29 cellular contexts compared by ENCODE assay signal in the genomic region with DNA sequence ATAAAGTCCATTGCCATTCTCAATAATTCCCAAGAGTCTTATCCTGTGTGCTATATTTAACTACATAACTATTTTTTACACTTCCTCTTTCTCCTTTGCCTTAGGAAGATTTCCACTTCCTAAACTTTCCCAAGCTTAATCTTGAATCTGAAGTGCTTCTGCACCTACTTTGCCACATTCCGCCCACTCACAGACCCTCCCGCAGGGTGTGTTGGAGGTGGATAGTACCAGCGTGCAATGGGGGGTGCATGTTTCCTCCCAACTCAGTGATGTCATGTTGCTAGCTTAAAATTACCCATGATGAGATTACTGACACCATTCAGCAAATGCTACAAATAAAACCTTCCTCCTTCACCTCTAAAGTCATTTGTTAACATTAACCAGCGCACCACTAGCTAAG.
"Had no signal": no experiment of that assay in that cellular context is flagged by ENCODE, and none has a peak within 500 bp of the region (broad histone marks: within the 10 kb centered on the region; RNA-seq: fewer than 3 reads in every experiment).

No MANE protein-coding gene starts in this region.

- H3K36me3 ChIP-seq: gastrocnemius medialis, heart left ventricle, ovary, sigmoid colon, thoracic aorta, tibial nerve, upper lobe of left lung had no signal

- H3K4me3 Mint-ChIP-seq: endodermal cell; mesothelial cell of epicardium; naive B cell; nephron; stimulated activated naive B cell treated with anti-CD40 and anti-IgM and Interleukin-4, amounts not matched to agents 10 μg/mL and 1 μg/mL and 100 μg/mL, for 72 hours; stimulated activated naive CD8-positive, alpha-beta T cell treated with anti-CD3 and anti-CD28 coated beads, Interleukin-15, Interleukin-2, amounts not matched to agents 100 ng/mL and 50 ng/mL, for 24 hours had no signal

- H3K9me3 Mint-ChIP-seq: endodermal cell; mesothelial cell of epicardium; nephron; stimulated activated naive CD8-positive, alpha-beta T cell treated with anti-CD3 and anti-CD28 coated beads, Interleukin-15, Interleukin-2, amounts not matched to agents 100 ng/mL and 50 ng/mL, for 24 hours had no signal

- H3K36me3 Mint-ChIP-seq: mesothelial cell of epicardium; naive B cell; stimulated activated naive B cell treated with anti-CD40 and anti-IgM and Interleukin-4, amounts not matched to agents 10 μg/mL and 1 μg/mL and 100 μg/mL, for 72 hours had no signal

- H3K27ac ChIP-seq: dorsolateral prefrontal cortex, epithelial cell of prostate, gastrocnemius medialis, heart left ventricle, hepatocyte, ovary, psoas muscle, sigmoid colon, thoracic aorta, tibial nerve, upper lobe of left lung had no signal

- H2AFZ ChIP-seq: hepatocyte had no signal

- H3K79me2 ChIP-seq: hepatocyte had no signal

- H3K9me3 ChIP-seq: gastrocnemius medialis, heart left ventricle, mucosa of descending colon, ovary, psoas muscle, sigmoid colon, thoracic aorta, tibial nerve, upper lobe of left lung had no signal

- H3K4me2 ChIP-seq: hepatocyte had no signal

- FAIRE-seq: urothelium cell line had no signal

- H3K27me3 ChIP-seq: gastrocnemius medialis, heart left ventricle, hepatocyte, ovary, sigmoid colon, tibial nerve, upper lobe of left lung had no signal

- H3K27me3 Mint-ChIP-seq: naive B cell; stimulated activated naive B cell treated with anti-CD40 and anti-IgM and Interleukin-4, amounts not matched to agents 10 μg/mL and 1 μg/mL and 100 μg/mL, for 72 hours; stimulated activated naive CD8-positive, alpha-beta T cell treated with anti-CD3 and anti-CD28 coated beads, Interleukin-15, Interleukin-2, amounts not matched to agents 100 ng/mL and 50 ng/mL, for 24 hours had no signal

- H3K27ac Mint-ChIP-seq: endodermal cell; mesothelial cell of epicardium; naive B cell; nephron; stimulated activated naive B cell treated with anti-CD40 and anti-IgM and Interleukin-4, amounts not matched to agents 10 μg/mL and 1 μg/mL and 100 μg/mL, for 72 hours; stimulated activated naive CD8-positive, alpha-beta T cell treated with anti-CD3 and anti-CD28 coated beads, Interleukin-15, Interleukin-2, amounts not matched to agents 100 ng/mL and 50 ng/mL, for 24 hours had no signal

- ATAC-seq: esophagus mucosa; gastrocnemius medialis; heart left ventricle; left lobe of liver; mucosa of descending colon; psoas muscle; right cardiac atrium; stimulated activated naive B cell treated with anti-CD40 and anti-IgM and Interleukin-4, amounts not matched to agents 10 μg/mL and 1 μg/mL and 100 μg/mL, for 72 hours had no signal

- H3K4me1 ChIP-seq: gastrocnemius medialis, psoas muscle, tibial nerve, upper lobe of left lung had no signal

- H3K4me3 ChIP-seq: dorsolateral prefrontal cortex, gastrocnemius medialis, heart left ventricle, hepatocyte, mucosa of descending colon, ovary, psoas muscle, sigmoid colon, thoracic aorta, tibial nerve, upper lobe of left lung had no signal

- DNase-seq: cerebellar nuclear complex; cortex of kidney; dorsolateral prefrontal cortex; effector CD8-positive, alpha-beta T cell; endodermal cell; foreskin fibroblast; gastrocnemius medialis; heart left ventricle; kidney; mucosa of descending colon; naive B cell; occipital lobe; ovary; psoas muscle; right cardiac atrium; sigmoid colon; stimulated activated CD4-positive, alpha-beta T cell treated with anti-CD3 and anti-CD28 coated beads, Interleukin-4, amount 100 ng/mL, for 4 hours; stimulated activated naive B cell treated with anti-CD40 and anti-IgM and Interleukin-4, amounts not matched to agents 10 μg/mL and 1 μg/mL and 100 μg/mL, for 72 hours; upper lobe of left lung had no signal

- H3K4me1 Mint-ChIP-seq: naive B cell; stimulated activated naive B cell treated with anti-CD40 and anti-IgM and Interleukin-4, amounts not matched to agents 10 μg/mL and 1 μg/mL and 100 μg/mL, for 72 hours had no signal
